Comparison of ENCODE assay signal across 8 cellular contexts in genomic region chr21:43659136-43660000, GRCh38. TPM values are rescaled to one million over a fixed set of nuclear protein-coding genes. Genes with fewer than 3 reads are reported as not detected.
DNase-seq lines count a peak whose midpoint lies in the region; ATAC-seq, FAIRE-seq and TF ChIP-seq lines count a peak whose summit lies in the region.

HSF2BP (minus strand) TSS chr21:43659488; CDS start chr21:43658096, 1,392 bp downstream.
A gene with protein sequence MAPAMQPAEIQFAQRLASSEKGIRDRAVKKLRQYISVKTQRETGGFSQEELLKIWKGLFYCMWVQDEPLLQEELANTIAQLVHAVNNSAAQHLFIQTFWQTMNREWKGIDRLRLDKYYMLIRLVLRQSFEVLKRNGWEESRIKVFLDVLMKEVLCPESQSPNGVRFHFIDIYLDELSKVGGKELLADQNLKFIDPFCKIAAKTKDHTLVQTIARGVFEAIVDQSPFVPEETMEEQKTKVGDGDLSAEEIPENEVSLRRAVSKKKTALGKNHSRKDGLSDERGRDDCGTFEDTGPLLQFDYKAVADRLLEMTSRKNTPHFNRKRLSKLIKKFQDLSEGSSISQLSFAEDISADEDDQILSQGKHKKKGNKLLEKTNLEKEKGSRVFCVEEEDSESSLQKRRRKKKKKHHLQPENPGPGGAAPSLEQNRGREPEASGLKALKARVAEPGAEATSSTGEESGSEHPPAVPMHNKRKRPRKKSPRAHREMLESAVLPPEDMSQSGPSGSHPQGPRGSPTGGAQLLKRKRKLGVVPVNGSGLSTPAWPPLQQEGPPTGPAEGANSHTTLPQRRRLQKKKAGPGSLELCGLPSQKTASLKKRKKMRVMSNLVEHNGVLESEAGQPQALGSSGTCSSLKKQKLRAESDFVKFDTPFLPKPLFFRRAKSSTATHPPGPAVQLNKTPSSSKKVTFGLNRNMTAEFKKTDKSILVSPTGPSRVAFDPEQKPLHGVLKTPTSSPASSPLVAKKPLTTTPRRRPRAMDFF (plus strand): TSS chr21:43659560. CDS start chr21:43659665, 105 bp downstream.

- no peaks in the 10 kb centered on the region for H3K9me3 ChIP-seq in Loucy (ENCODE audit: insufficient read depth, low read depth, low read length)
- no peaks in the 10 kb centered on the region for H3K9me3 ChIP-seq in neuron (ENCODE audit: low read length)
- no peaks in the 10 kb centered on the region for H3K9me3 ChIP-seq in stomach

- H3K4me1 ChIP-seq in Loucy (ENCODE audit: insufficient read depth, low read length, poor library complexity, severe bottlenecking) = peaks cover 49% of the 10 kb centered on the region
- H3K4me1 ChIP-seq in neuron (ENCODE audit: insufficient read depth, low read length) = peaks cover 7% of the 10 kb centered on the region
- H3K4me1 ChIP-seq in stomach = peaks cover 21 to 43% (median 28%) of the 10 kb centered on the region in 4 donors

- TF ChIP-seq EP300 in stomach (IDR thresholded peaks at IDR 0.05) = no peak

- peak within 1 kb of the TSS; percentile 89 for H3K9ac ChIP-seq in Loucy (ENCODE audit: low read depth, low read length, poor library complexity, severe bottlenecking)

- no peaks in the 10 kb centered on the region for H3K9me2 ChIP-seq in Loucy (replicated peaks; ENCODE audit: low read depth, low read length)

- H3K27me3 ChIP-seq in Loucy (ENCODE audit: insufficient read depth, low read length, poor library complexity, severe bottlenecking) (no peaks in the 10 kb centered on the region), neuron (ENCODE audit: insufficient read depth, low read length) (no peaks in the 10 kb centered on the region), stomach (no peaks in the 10 kb centered on the region)

- FAIRE-seq in frontal cortex (lab: Jason Lieb, UNC) = no peak

- DNase-seq in DMS79 treated with DMSO at 0.1 percent for 48 hours (lab: John Stamatoyannopoulos, UW) = peak; percentile 73
- DNase-seq in SIG-M5 (lab: John Stamatoyannopoulos, UW) = peak; percentile 49
- DNase-seq in activated gamma-delta T cell treated with anti-CD3 and anti-CD28 coated beads, Interleukin-2, amount 50 U/mL, for 16 hours (ENCODE audit: low read depth) = peak; percentile 65
- DNase-seq in frontal cortex (ENCODE audit: low spot score in 2 of 2) = peak; percentile 94 to 95
- peak; percentile 88 for DNase-seq in stomach

- peak within 1 kb of the TSS; percentile 77 for H3K4me2 ChIP-seq in Loucy (ENCODE audit: low read depth, low read length, poor library complexity, severe bottlenecking)

- intact Hi-C loops in stomach (cut with DNase I; ENCODE audit: low total_unique reads) = no loop called here

- WGBS in stomach, 5 donors = 5 to 22% (median 7%) methylated on average over 31 to 92 of the region's 92 CpGs

- peaks cover 7% of the 10 kb centered on the region; the same call in 1 of the 2 replicates for H3K36me3 ChIP-seq in Loucy (ENCODE audit: insufficient read depth, low read length)
- peaks cover 24% of the 10 kb centered on the region for H3K36me3 ChIP-seq in neuron (ENCODE audit: insufficient read depth, low read length)
- H3K36me3 ChIP-seq in stomach = peaks cover 7 to 28% (median 24%) of the 10 kb centered on the region in 4 donors

- TF ChIP-seq CTCF in Loucy (conservative IDR thresholded peaks at IDR 0.05; ENCODE audit: low read length) (no peak), stomach (IDR thresholded peaks at IDR 0.05) (no peak)

- no peaks in the 10 kb centered on the region; the same call in 1 of the 2 replicates for H3F3A ChIP-seq in Loucy (ENCODE audit: low read depth)

- H3K27ac ChIP-seq in stomach = peak within 1 kb of the TSS; percentile 81 to 91 (median 90)

- peaks cover 33% of the 10 kb centered on the region for H4K20me1 ChIP-seq in Loucy (ENCODE audit: insufficient read depth, low read length, poor library complexity, severe bottlenecking)

- H3K4me3 ChIP-seq in Loucy (ENCODE audit: low read length, poor library complexity, severe bottlenecking) (peak within 1 kb of the TSS; percentile 97), neuron (ENCODE audit: low read length) (peak within 1 kb of the TSS; percentile 93), stomach (peak within 1 kb of the TSS; percentile 96 to 99 (median 98))

- TF ChIP-seq POLR2A in stomach (IDR thresholded peaks at IDR 0.05) = no peak

- H2AFZ ChIP-seq in Loucy (ENCODE audit: low read length) = peak within 1 kb of the TSS; percentile 84
- peak within 1 kb of the TSS; percentile 81 for H2AFZ ChIP-seq in neuron (ENCODE audit: low read depth, low read length)

- peaks cover 60% of the 10 kb centered on the region for H3K79me2 ChIP-seq in Loucy (ENCODE audit: insufficient read depth, low read length)

- ATAC-seq in GM21786 (IDR thresholded peaks at IDR 0.05; ENCODE audit: unreplicated experiment) = peak; percentile 66

RNA-seq across cellular contexts. Expression of gene HSF2BP, which starts in this region (rescaled TPM):
- 2.0 TPM for total RNA-seq in frontal cortex
- 1 to 10 TPM in 1 of 5 donors, under 1 TPM in 1, not detected in 3; 0.58 to 1.5 TPM for total RNA-seq in stomach
- polyA plus RNA-seq in stomach = under 1 TPM; 0.23 to 0.31 (median 0.25) TPM

RNA-seq across cellular contexts. Expression of the second gene that starts in this region (rescaled TPM):
- 21.6 TPM for total RNA-seq in frontal cortex
- 10 to 100 TPM in 4 of 5 donors, 1 to 10 TPM in 1; 6.4 to 23.6 (median 14.9) TPM for total RNA-seq in stomach
- polyA plus RNA-seq in stomach = 1 to 10 TPM; 4.0 to 6.3 (median 6.2) TPM

Comparison
In these comparisons a context has a peak if more than half of its experiments do, and no peak if none do; other contexts are left out.
1. Peak in every context shown above with its lines: DNase-seq, ATAC-seq, H3K4me3 ChIP-seq and H3K27ac ChIP-seq.